12 cellular contexts compared by ENCODE assay signal in genomic region chr7:65979583-65980477, GRCh38. TPM values are rescaled to one million over a fixed set of nuclear protein-coding genes. Genes with fewer than 3 reads are reported as not detected.
A peak's percentile ranks its signal among the peaks of the same experiment; 100 is the strongest.
DNase-seq lines count a peak whose midpoint lies in the region; TF ChIP-seq lines count a peak whose summit lies in the region.
"Had no signal": no experiment of that assay in that cellular context is flagged by ENCODE, and none has a peak within 500 bp of the region (broad histone marks: within the 10 kb centered on the region; RNA-seq: fewer than 3 reads in every experiment).

No MANE protein-coding gene starts in this region.

- peak overlapping the region; percentile 63 for H3K27ac Mint-ChIP-seq in T-helper 2 cell treated with Interferon-gamma antibody and Interleukin-4, amounts not matched to agents 5 μg/mL and 100 μg/mL, for 36 hours

- H4K20me1 ChIP-seq in fibroblast of lung (ENCODE audit: control insufficient read depth, extremely low read depth, insufficient read depth, low read length), result no peaks in the 10 kb centered on the region

- POLR2A ChIA-PET in RWPE1 (lab: Yijun Ruan, JAX; ENCODE audit: low non-redundant PET), result no interaction called here

- H3K79me2 ChIP-seq in fibroblast of lung (ENCODE audit: control insufficient read depth, insufficient read depth, low read length), result peaks cover 19% of the 10 kb centered on the region

- peaks cover 6% of the 10 kb centered on the region for H3K4me1 ChIP-seq in fibroblast of lung (ENCODE audit: control insufficient read depth, extremely low read depth, insufficient read depth, low read length)

- H3K36me3 ChIP-seq in fibroblast of lung (ENCODE audit: control insufficient read depth, insufficient read depth, low read length), result peaks cover 8% of the 10 kb centered on the region

- H3K27me3 ChIP-seq in fibroblast of lung (ENCODE audit: control insufficient read depth, insufficient read depth, low read length), result no peaks in the 10 kb centered on the region
- H3K27me3 ChIP-seq: esophagus muscularis mucosa, tibial artery had no signal

- peaks cover 23% of the 10 kb centered on the region for H3K36me3 Mint-ChIP-seq in T-helper 2 cell treated with Interferon-gamma antibody and Interleukin-4, amounts not matched to agents 5 μg/mL and 100 μg/mL, for 36 hours (ENCODE audit: low read depth)

- DNase-seq in T-helper 2 cell treated with Interferon-gamma antibody and Interleukin-4, amounts not matched to agents 5 μg/mL and 100 μg/mL, for 36 hours (ENCODE audit: low spot score), result no peak
- DNase-seq in T-helper 2 cell, result no peak
- no peak for DNase-seq in RWPE1 (ENCODE audit: low spot score)
- no peak for DNase-seq in fibroblast of lung (ENCODE audit: low read depth in 2 of 2)
- no peak for DNase-seq in NAMALWA (ENCODE audit: low spot score)
- DNase-seq in GF-D8 (lab: John Stamatoyannopoulos, UW), result no peak
- DNase-seq in DMS53 (lab: John Stamatoyannopoulos, UW), result no peak
- DNase-seq: ACHN, NCI-H524 had no signal

- H3K27me3 Mint-ChIP-seq in T-helper 2 cell treated with Interferon-gamma antibody and Interleukin-4, amounts not matched to agents 5 μg/mL and 100 μg/mL, for 36 hours (ENCODE audit: low read depth), result no peaks in the 10 kb centered on the region

- H3K9ac ChIP-seq in fibroblast of lung (ENCODE audit: insufficient read depth, low read length), result no peak overlapping the region

- peak overlapping the region; percentile 90 for H3K4me3 Mint-ChIP-seq in T-helper 2 cell treated with Interferon-gamma antibody and Interleukin-4, amounts not matched to agents 5 μg/mL and 100 μg/mL, for 36 hours

- CTCF ChIA-PET in RWPE1 (lab: Yijun Ruan, JAX), result interaction anchor here (0.6 kb wide), 1 partner anchor 38 kb away, joined by 3 read pairs; no protein-coding TSS in a partner anchor

- H3K27ac ChIP-seq in RWPE1 (peak overlapping the region; percentile 80), fibroblast of lung (ENCODE audit: insufficient read depth, low read length) (peak overlapping the region; percentile 53), skin epidermis (peak overlapping the region in 12 of 21 experiments; percentile 11 to 95 (median 60))

- no peak overlapping the region for H2AFZ ChIP-seq in fibroblast of lung (ENCODE audit: low read length)

- no peak for TF ChIP-seq CTCF in RWPE1 (conservative IDR thresholded peaks at IDR 0.05; ENCODE audit: low read depth)
- no peak for TF ChIP-seq CTCF in fibroblast of lung (conservative IDR thresholded peaks at IDR 0.05 in 1 of 2, IDR thresholded peaks at IDR 0.05 in 1 of 2; ENCODE audit: low read depth in 1 of 2, low read length in 2 of 2)

- no peaks in the 10 kb centered on the region for H3K9me3 ChIP-seq in fibroblast of lung (ENCODE audit: control insufficient read depth, insufficient read depth, low read depth, low read length)
- H3K9me3 ChIP-seq: esophagus muscularis mucosa, tibial artery had no signal

- H3K4me1 Mint-ChIP-seq in T-helper 2 cell treated with Interferon-gamma antibody and Interleukin-4, amounts not matched to agents 5 μg/mL and 100 μg/mL, for 36 hours (ENCODE audit: low read depth), result peaks cover 6% of the 10 kb centered on the region

- peak overlapping the region; percentile 83 for H3K4me2 ChIP-seq in fibroblast of lung (ENCODE audit: extremely low read depth, insufficient read depth, low read length)

- H3K9me3 Mint-ChIP-seq in T-helper 2 cell treated with Interferon-gamma antibody and Interleukin-4, amounts not matched to agents 5 μg/mL and 100 μg/mL, for 36 hours, result no peaks in the 10 kb centered on the region

- H3K4me3 ChIP-seq in fibroblast of lung (replicated peaks in 1 of 4; ENCODE audit: control extremely low read depth in 1 of 4, insufficient read depth in 1 of 4, low read depth in 3 of 4, low read length in 4 of 4), result no peak overlapping the region
- H3K4me3 ChIP-seq in skin epidermis, result no peak overlapping the region

RNA-seq across cellular contexts. Expression of gene GUSB, which starts 2.2 kb away (rescaled TPM):
- 20.5 and 21.8 TPM in 2 replicates for total RNA-seq in fibroblast of lung
- polyA plus RNA-seq in fibroblast of lung, result 42.6 and 54.4 TPM in 2 replicates
- polyA plus RNA-seq in fibroblast of lung (2012), result 36.3 and 40.1 TPM in 2 replicates
- polyA minus RNA-seq in fibroblast of lung (ENCODE audit: low replicate concordance), result 65.5 and 118 TPM in 2 replicates
